1 cellular context compared by ENCODE assay signal in the genomic region with DNA sequence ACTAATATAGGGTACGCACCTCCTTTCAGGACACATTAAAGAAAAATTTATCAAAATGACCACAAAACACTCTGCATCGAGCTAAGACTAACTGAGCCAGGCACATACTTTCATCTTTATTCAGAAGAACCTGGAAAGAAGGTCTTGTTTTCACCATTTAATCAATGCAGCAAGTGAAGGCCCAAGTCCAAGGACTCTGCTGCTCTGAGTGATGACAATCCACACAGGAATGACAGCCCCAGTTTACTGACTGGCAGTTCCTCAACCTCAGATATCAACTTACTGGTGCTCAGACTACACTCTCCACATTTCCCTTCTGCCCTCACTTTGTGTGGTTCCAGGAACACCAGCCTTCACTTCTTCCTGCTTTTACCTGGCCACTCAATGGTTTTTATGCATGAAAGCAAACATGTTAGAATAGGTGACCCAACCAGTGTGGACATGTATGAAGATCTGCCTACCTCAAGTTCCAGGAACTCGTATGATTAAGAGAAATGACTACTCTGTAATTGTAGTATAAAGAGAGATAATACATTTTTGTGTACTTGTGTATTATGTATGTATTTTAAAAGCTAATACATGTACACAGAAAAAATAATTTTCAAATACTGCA.
TF ChIP-seq lines count a peak whose summit lies in the region.

No MANE protein-coding gene starts in this region.

TF ChIP-seq in HepG2, 621 proteins besides CTCF, POLR2A, EP300 and RAD21 (continued from another document):
- TF ChIP-seq, protein P1, sequence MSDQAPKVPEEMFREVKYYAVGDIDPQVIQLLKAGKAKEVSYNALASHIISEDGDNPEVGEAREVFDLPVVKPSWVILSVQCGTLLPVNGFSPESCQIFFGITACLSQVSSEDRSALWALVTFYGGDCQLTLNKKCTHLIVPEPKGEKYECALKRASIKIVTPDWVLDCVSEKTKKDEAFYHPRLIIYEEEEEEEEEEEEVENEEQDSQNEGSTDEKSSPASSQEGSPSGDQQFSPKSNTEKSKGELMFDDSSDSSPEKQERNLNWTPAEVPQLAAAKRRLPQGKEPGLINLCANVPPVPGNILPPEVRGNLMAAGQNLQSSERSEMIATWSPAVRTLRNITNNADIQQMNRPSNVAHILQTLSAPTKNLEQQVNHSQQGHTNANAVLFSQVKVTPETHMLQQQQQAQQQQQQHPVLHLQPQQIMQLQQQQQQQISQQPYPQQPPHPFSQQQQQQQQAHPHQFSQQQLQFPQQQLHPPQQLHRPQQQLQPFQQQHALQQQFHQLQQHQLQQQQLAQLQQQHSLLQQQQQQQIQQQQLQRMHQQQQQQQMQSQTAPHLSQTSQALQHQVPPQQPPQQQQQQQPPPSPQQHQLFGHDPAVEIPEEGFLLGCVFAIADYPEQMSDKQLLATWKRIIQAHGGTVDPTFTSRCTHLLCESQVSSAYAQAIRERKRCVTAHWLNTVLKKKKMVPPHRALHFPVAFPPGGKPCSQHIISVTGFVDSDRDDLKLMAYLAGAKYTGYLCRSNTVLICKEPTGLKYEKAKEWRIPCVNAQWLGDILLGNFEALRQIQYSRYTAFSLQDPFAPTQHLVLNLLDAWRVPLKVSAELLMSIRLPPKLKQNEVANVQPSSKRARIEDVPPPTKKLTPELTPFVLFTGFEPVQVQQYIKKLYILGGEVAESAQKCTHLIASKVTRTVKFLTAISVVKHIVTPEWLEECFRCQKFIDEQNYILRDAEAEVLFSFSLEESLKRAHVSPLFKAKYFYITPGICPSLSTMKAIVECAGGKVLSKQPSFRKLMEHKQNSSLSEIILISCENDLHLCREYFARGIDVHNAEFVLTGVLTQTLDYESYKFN (CRISPR knock-in tag; conservative IDR thresholded peaks at IDR 0.05), result peak; percentile 81
- TF ChIP-seq FOXK1 (CRISPR knock-in tag; IDR thresholded peaks at IDR 0.05; ENCODE audit: borderline replicate concordance, low read depth), result 0 out of 2 replicates have a peak, but pooled peaks have one; percentile 28
- TF ChIP-seq, protein P2, sequence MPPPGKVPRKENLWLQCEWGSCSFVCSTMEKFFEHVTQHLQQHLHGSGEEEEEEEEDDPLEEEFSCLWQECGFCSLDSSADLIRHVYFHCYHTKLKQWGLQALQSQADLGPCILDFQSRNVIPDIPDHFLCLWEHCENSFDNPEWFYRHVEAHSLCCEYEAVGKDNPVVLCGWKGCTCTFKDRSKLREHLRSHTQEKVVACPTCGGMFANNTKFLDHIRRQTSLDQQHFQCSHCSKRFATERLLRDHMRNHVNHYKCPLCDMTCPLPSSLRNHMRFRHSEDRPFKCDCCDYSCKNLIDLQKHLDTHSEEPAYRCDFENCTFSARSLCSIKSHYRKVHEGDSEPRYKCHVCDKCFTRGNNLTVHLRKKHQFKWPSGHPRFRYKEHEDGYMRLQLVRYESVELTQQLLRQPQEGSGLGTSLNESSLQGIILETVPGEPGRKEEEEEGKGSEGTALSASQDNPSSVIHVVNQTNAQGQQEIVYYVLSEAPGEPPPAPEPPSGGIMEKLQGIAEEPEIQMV (CRISPR knock-in tag; IDR thresholded peaks at IDR 0.05; ENCODE audit: low read depth), result peak; percentile 63; the same call in 1 of the 2 replicates
- TF ChIP-seq ERF (CRISPR knock-in tag; IDR thresholded peaks at IDR 0.05), result peak; percentile 51; the same call in 1 of the 2 replicates
- TF ChIP-seq ZNF782 (CRISPR knock-in tag; IDR thresholded peaks at IDR 0.05; ENCODE audit: borderline replicate concordance), result peak; percentile 34; the same call in 1 of the 2 replicates
- TF ChIP-seq THAP11 (CRISPR knock-in tag; IDR thresholded peaks at IDR 0.05), result 0 out of 2 replicates have a peak, but pooled peaks have one; percentile 39
- TF ChIP-seq GABPA (IDR thresholded peaks at IDR 0.05; ENCODE audit: low read depth, low read length), result no peak
- TF ChIP-seq GABPA (CRISPR knock-in tag; IDR thresholded peaks at IDR 0.05; ENCODE audit: low read depth), result peak; percentile 40; the same call in 1 of the 2 replicates
- TF ChIP-seq, protein P3, sequence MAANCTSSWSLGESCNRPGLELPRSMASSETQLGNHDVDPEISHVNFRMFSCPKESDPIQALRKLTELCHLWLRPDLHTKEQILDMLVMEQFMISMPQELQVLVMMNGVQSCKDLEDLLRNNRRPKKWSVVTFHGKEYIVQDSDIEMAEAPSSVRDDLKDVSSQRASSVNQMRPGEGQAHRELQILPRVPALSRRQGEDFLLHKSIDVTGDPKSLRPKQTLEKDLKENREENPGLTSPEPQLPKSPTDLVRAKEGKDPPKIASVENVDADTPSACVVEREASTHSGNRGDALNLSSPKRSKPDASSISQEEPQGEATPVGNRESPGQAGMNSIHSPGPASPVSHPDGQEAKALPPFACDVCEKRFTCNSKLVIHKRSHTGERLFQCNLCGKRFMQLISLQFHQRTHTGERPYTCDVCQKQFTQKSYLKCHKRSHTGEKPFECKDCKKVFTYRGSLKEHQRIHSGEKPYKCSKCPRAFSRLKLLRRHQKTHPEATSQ (CRISPR knock-in tag; IDR thresholded peaks at IDR 0.05; ENCODE audit: borderline replicate concordance), result no peak
- TF ChIP-seq SOX6 (IDR thresholded peaks at IDR 0.05), result no peak
- peak; percentile 55 for TF ChIP-seq SOX6 (CRISPR knock-in tag; IDR thresholded peaks at IDR 0.05)
- no peak for TF ChIP-seq ZNF260 (CRISPR knock-in tag; IDR thresholded peaks at IDR 0.05; ENCODE audit: borderline replicate concordance, low read depth)
- TF ChIP-seq ZNF329 (CRISPR knock-in tag; IDR thresholded peaks at IDR 0.05; ENCODE audit: low read depth), result no peak
- TF ChIP-seq FOXO1 (CRISPR knock-in tag; IDR thresholded peaks at IDR 0.05), result peak; percentile 80; the same call in 1 of the 2 replicates
- TF ChIP-seq SOX13 (IDR thresholded peaks at IDR 0.05), result no peak
- peak in 1 of 2 experiments; percentile 60; a peak in 1 of 4 replicates for TF ChIP-seq SOX13 (CRISPR knock-in tag; conservative IDR thresholded peaks at IDR 0.05 in 1 of 2, IDR thresholded peaks at IDR 0.05 in 1 of 2)
- peak; percentile 39; the same call in 1 of the 2 replicates for TF ChIP-seq ZFX (CRISPR knock-in tag; IDR thresholded peaks at IDR 0.05; ENCODE audit: low read depth)
- TF ChIP-seq, protein P4, sequence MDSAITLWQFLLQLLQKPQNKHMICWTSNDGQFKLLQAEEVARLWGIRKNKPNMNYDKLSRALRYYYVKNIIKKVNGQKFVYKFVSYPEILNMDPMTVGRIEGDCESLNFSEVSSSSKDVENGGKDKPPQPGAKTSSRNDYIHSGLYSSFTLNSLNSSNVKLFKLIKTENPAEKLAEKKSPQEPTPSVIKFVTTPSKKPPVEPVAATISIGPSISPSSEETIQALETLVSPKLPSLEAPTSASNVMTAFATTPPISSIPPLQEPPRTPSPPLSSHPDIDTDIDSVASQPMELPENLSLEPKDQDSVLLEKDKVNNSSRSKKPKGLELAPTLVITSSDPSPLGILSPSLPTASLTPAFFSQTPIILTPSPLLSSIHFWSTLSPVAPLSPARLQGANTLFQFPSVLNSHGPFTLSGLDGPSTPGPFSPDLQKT (CRISPR knock-in tag; IDR thresholded peaks at IDR 0.05; ENCODE audit: borderline replicate concordance), result no peak
